Comparison of ENCODE assay signal across 16 cellular contexts in genomic region chr9:137656416-137656815, GRCh38. TPM values are rescaled to one million over a fixed set of nuclear protein-coding genes. Genes with fewer than 3 reads are reported as not detected.
DNase-seq lines count a peak whose midpoint lies in the region; TF ChIP-seq lines count a peak whose summit lies in the region.
"Had no signal": no experiment of that assay in that cellular context is flagged by ENCODE, and none has a peak within 500 bp of the region (broad histone marks: within the 10 kb centered on the region; RNA-seq: fewer than 3 reads in every experiment).

No MANE protein-coding gene starts in this region.

- H3K4me1 ChIP-seq in left ventricle myocardium inferior = peaks cover 4% of the 10 kb centered on the region
- no peaks in the 10 kb centered on the region for H3K4me1 ChIP-seq in right atrium auricular region
- H3K4me1 ChIP-seq in neuronal stem cell (ENCODE audit: control insufficient read depth in 2 of 2, insufficient read depth in 1 of 2, low read depth in 1 of 2, low read length in 2 of 2) = no peaks in the 10 kb centered on the region
- peaks cover 0 to 60% (median 27%) of the 10 kb centered on the region in 6 donors for H3K4me1 ChIP-seq in spleen
- no peaks in the 10 kb centered on the region for H3K4me1 ChIP-seq in SJCRH30
- H3K4me1 ChIP-seq: A549, HAP-1 had no signal

- peaks cover 24% of the 10 kb centered on the region for H3K79me1 ChIP-seq in neuronal stem cell (ENCODE audit: low read depth, low read length)

- no peak overlapping the region for H3K23ac ChIP-seq in neuronal stem cell (ENCODE audit: low read depth, low read length, poor library complexity)

- no peak overlapping the region for H4K91ac ChIP-seq in neuronal stem cell (ENCODE audit: low read depth, low read length, poor library complexity)

- no peak overlapping the region for H3K4me2 ChIP-seq in neuronal stem cell (ENCODE audit: insufficient read depth, low read length, poor library complexity, severe bottlenecking)
- H3K4me2 ChIP-seq: A549 had no signal

- H2AK5ac ChIP-seq in neuronal stem cell (ENCODE audit: low read depth, low read length) = no peak overlapping the region

- H3K36me3 ChIP-seq in left ventricle myocardium inferior (peaks cover 18% of the 10 kb centered on the region), right atrium auricular region (peaks cover 4% of the 10 kb centered on the region), neuronal stem cell (replicated peaks in 1 of 2; ENCODE audit: control insufficient read depth in 2 of 2, insufficient read depth in 2 of 2, low read length in 2 of 2) (peaks cover 0 to 54% of the 10 kb centered on the region in 2 donors), spleen (peaks cover 0 to 54% (median 10%) of the 10 kb centered on the region in 6 donors), SJCRH30 (peaks cover 13% of the 10 kb centered on the region; the same call in 1 of the 2 replicates)

- H2BK5ac ChIP-seq in neuronal stem cell (ENCODE audit: low read length) = no peak overlapping the region

- no peak overlapping the region for H4K8ac ChIP-seq in neuronal stem cell (ENCODE audit: low read depth, low read length)

- H2BK15ac ChIP-seq in neuronal stem cell (ENCODE audit: low read length) = no peak overlapping the region

- no peak overlapping the region for H2BK120ac ChIP-seq in neuronal stem cell (ENCODE audit: low read depth, low read length)

- peak overlapping the region; percentile 84 for H2BK12ac ChIP-seq in neuronal stem cell (ENCODE audit: low read length)

- DNase-seq in left ventricle myocardium inferior (peak; percentile 2), right atrium auricular region (ENCODE audit: low spot score) (no peak), neuronal stem cell (ENCODE audit: low spot score) (no peak), spleen (peak; percentile 38), SJCRH30 (no peak), superior temporal gyrus (ENCODE audit: extremely low spot score) (no peak)
- DNase-seq in activated CD4-positive, alpha-beta T cell treated with anti-CD3 and anti-CD28 coated beads, Interleukin-2, amount 50 U/mL, for 4 hours = no peak
- DNase-seq: AML-193; CD4-positive, alpha-beta T cell; DMS153; DMS79; GF-D8 had no signal

- no peak overlapping the region for H2AFZ ChIP-seq in neuronal stem cell (ENCODE audit: low read length)

- H3K27me3 ChIP-seq in left ventricle myocardium inferior (ENCODE audit: low read depth) (no peaks in the 10 kb centered on the region), right atrium auricular region (no peaks in the 10 kb centered on the region), neuronal stem cell (ENCODE audit: control insufficient read depth in 3 of 3, insufficient read depth in 3 of 3, low read depth in 1 of 3, low read length in 3 of 3) (no peaks in the 10 kb centered on the region), spleen (replicated peaks in 1 of 7) (no peaks in the 10 kb centered on the region), SJCRH30 (no peaks in the 10 kb centered on the region)

- no peak overlapping the region for H3K4ac ChIP-seq in neuronal stem cell (ENCODE audit: low read length)

- TF ChIP-seq CTCF in left ventricle myocardium inferior (IDR thresholded peaks at IDR 0.05; ENCODE audit: borderline replicate concordance) = no peak
- no peak for TF ChIP-seq CTCF in right atrium auricular region (IDR thresholded peaks at IDR 0.05)
- TF ChIP-seq CTCF in spleen (IDR thresholded peaks at IDR 0.05 in 8 of 11, conservative IDR thresholded peaks at IDR 0.05 in 3 of 11) = no peak

- peak overlapping the region; percentile 64 for H3K18ac ChIP-seq in neuronal stem cell (ENCODE audit: low read length)

- WGBS in neuronal stem cell (ENCODE audit: extremely low coverage in 2 of 2, insufficient read length in 2 of 2, insufficient replicate concordance in 1 of 2), 2 donors = no CpG with 5 or more reads among the region's 6 CpGs
- 89 to 97% (median 91%) methylated on average over 6 of the region's 6 CpGs for WGBS in spleen, 5 donors

- intact Hi-C loops in left ventricle myocardium inferior (cut with micrococcal nuclease) = no loop called here
- intact Hi-C loops in spleen (cut with DNase I; ENCODE audit: low total_unique reads) = no loop called here

- no peak overlapping the region for H3K14ac ChIP-seq in neuronal stem cell (ENCODE audit: low read length)

- H3K27ac ChIP-seq in left ventricle myocardium inferior (replicated peaks) = no peak overlapping the region
- H3K27ac ChIP-seq in right atrium auricular region = no peak overlapping the region
- no peak overlapping the region for H3K27ac ChIP-seq in neuronal stem cell (replicated peaks; ENCODE audit: low read length)
- H3K27ac ChIP-seq in spleen = no peak overlapping the region
- H3K27ac ChIP-seq in SJCRH30 = no peak overlapping the region
- H3K27ac ChIP-seq: 22Rv1, A549, C4-2B had no signal

- TF ChIP-seq POLR2A in spleen (IDR thresholded peaks at IDR 0.05) = no peak

- H3K9me3 ChIP-seq in left ventricle myocardium inferior (replicated peaks) (no peaks in the 10 kb centered on the region), right atrium auricular region (no peaks in the 10 kb centered on the region), neuronal stem cell (replicated peaks in 1 of 2; ENCODE audit: control insufficient read depth in 2 of 2, insufficient read depth in 1 of 2, low read depth in 1 of 2, low read length in 2 of 2) (no peaks in the 10 kb centered on the region), spleen (no peaks in the 10 kb centered on the region), SJCRH30 (replicated peaks) (no peaks in the 10 kb centered on the region)
- H3K9me3 ChIP-seq: A549, HAP-1 had no signal

- no peak overlapping the region for H3K4me3 ChIP-seq in left ventricle myocardium inferior
- H3K4me3 ChIP-seq in right atrium auricular region = no peak overlapping the region
- H3K4me3 ChIP-seq in neuronal stem cell (ENCODE audit: low read length in 2 of 2) = no peak overlapping the region
- no peak overlapping the region for H3K4me3 ChIP-seq in spleen
- no peak overlapping the region for H3K4me3 ChIP-seq in SJCRH30
- H3K4me3 ChIP-seq: A549, HAP-1 had no signal

- no peak overlapping the region for H3K9ac ChIP-seq in neuronal stem cell (ENCODE audit: low read depth, low read length, poor library complexity)

RNA-seq across cellular contexts. Expression of gene EHMT1, which starts 37.6 kb away (rescaled TPM):
- total RNA-seq in left ventricle myocardium inferior (31.3 TPM), right atrium auricular region (10 to 100 TPM; 24.1 to 34.6 TPM), spleen (100 to 1,000 TPM in 6 of 7 donors, 10 to 100 TPM in 1; 87.7 to 163 (median 130) TPM)
- polyA plus RNA-seq in neuronal stem cell (2013, experiment 1 of 2) = 50.1 TPM
- polyA plus RNA-seq in neuronal stem cell (2013, experiment 2 of 2) = 50.3 TPM
- 10 to 100 TPM; 35.5 to 60.9 (median 54.9) TPM for polyA plus RNA-seq in spleen
- total RNA-seq in SJCRH30 (2014; rRNA removed; shearing (Covaris generic)) = 77.3 and 79.6 TPM in 2 replicates

RNA-seq across cellular contexts. Expression of gene ARRDC1, which starts 50.9 kb away (rescaled TPM):
- total RNA-seq in left ventricle myocardium inferior (16.2 TPM), right atrium auricular region (10 to 100 TPM; 21.4 to 37.8 TPM), spleen (10 to 100 TPM; 51.4 to 85.2 (median 70.2) TPM)
- polyA plus RNA-seq in neuronal stem cell (2013, experiment 1 of 2) = 28.6 TPM
- 28.4 TPM for polyA plus RNA-seq in neuronal stem cell (2013, experiment 2 of 2)
- 100 to 1,000 TPM in 1 of 3 donors, 10 to 100 TPM in 2; 60.1 to 158 (median 95.1) TPM for polyA plus RNA-seq in spleen
- total RNA-seq in SJCRH30 (2014; rRNA removed; shearing (Covaris generic)) = 4.5 and 5.4 TPM in 2 replicates

Comparison
In these comparisons a context has a peak if more than half of its experiments do, and no peak if none do; other contexts are left out.
1. DNase-seq: peak in left ventricle myocardium inferior (single experiment) and spleen (single experiment); none in right atrium auricular region (single experiment), neuronal stem cell (single experiment), SJCRH30 (0 of 2), activated CD4-positive, alpha-beta T cell treated with anti-CD3 and anti-CD28 coated beads, Interleukin-2, amount 50 U/mL, for 4 hours (0 of 2) and superior temporal gyrus (single experiment).